Comparison of ENCODE assay signal across 17 cellular contexts in genomic region chr20:46243707-46244628, GRCh38.
A peak's percentile ranks its signal among the peaks of the same experiment; 100 is the strongest.
DNase-seq lines count a peak whose midpoint lies in the region; ATAC-seq, FAIRE-seq and TF ChIP-seq lines count a peak whose summit lies in the region.
"Had no signal": no experiment of that assay in that cellular context is flagged by ENCODE, and none has a peak within 500 bp of the region (broad histone marks: within the 10 kb centered on the region; RNA-seq: fewer than 3 reads in every experiment).

No MANE protein-coding gene starts in this region.

- ATAC-seq in foreskin keratinocyte (peak; percentile 84), GM19455 (IDR thresholded peaks at IDR 0.05; ENCODE audit: unreplicated experiment) (no peak)
- ATAC-seq: activated T-cell treated with anti-CD3 and anti-CD28 coated beads, Interleukin-2, amount 50 U/mL, for 4 hours; heart right ventricle; left colon had no signal

- no peak for TF ChIP-seq POLR2A in H54 (IDR thresholded peaks at IDR 0.05; ENCODE audit: low read depth, low read length)

- peaks cover 52% of the 10 kb centered on the region for H3K27me3 ChIP-seq in foreskin keratinocyte

- TF ChIP-seq CTCF in foreskin keratinocyte (conservative IDR thresholded peaks at IDR 0.05) (no peak), GM20000 (IDR thresholded peaks at IDR 0.05; ENCODE audit: extremely low read depth, missing control alignments) (no peak)

- H3K4me1 ChIP-seq in foreskin keratinocyte, result no peaks in the 10 kb centered on the region
- H3K4me1 ChIP-seq: heart right ventricle had no signal

- FAIRE-seq in H54 (lab: Jason Lieb, UNC) (no peak), frontal cortex (lab: Jason Lieb, UNC) (no peak)
- FAIRE-seq: endometrium, GM19239 had no signal

- H3K27ac ChIP-seq in foreskin keratinocyte, result no peak overlapping the region
- H3K27ac ChIP-seq: heart right ventricle, thoracic aorta had no signal

- DNase-seq in AG20443 (ENCODE audit: low spot score), result peak; percentile 25
- DNase-seq in H54 (ENCODE audit: insufficient read length, low spot score), result peak; percentile 70
- DNase-seq in NCI-H69 (lab: John Stamatoyannopoulos, UW), result peak; percentile 93
- peak; percentile 84 to 94 for DNase-seq in foreskin keratinocyte
- no peak for DNase-seq in GM20000 (ENCODE audit: low spot score)
- no peak for DNase-seq in frontal cortex (ENCODE audit: low spot score in 2 of 2)
- DNase-seq: activated CD4-positive, alpha-beta T cell treated with anti-CD3 and anti-CD28 coated beads, Interleukin-2, amount 10 ng/mL, durations not matched to agents 24 days and 14 days; activated T-cell treated with anti-CD3 and anti-CD28 coated beads, Interleukin-2, amount 50 U/mL, for 4 hours; cerebellar nuclear complex; GF-D8; heart right ventricle; left colon; NCI-H526 treated with DMSO at 0.1 percent for 48 hours had no signal

Comparison
In these comparisons a context has a peak if more than half of its experiments do, and no peak if none do; other contexts are left out.
1. DNase-seq: peak in AG20443 (single experiment), H54 (single experiment), NCI-H69 (single experiment) and foreskin keratinocyte (2 of 2); none in GM20000 (single experiment) and frontal cortex (0 of 2).